In the genomic region with DNA sequence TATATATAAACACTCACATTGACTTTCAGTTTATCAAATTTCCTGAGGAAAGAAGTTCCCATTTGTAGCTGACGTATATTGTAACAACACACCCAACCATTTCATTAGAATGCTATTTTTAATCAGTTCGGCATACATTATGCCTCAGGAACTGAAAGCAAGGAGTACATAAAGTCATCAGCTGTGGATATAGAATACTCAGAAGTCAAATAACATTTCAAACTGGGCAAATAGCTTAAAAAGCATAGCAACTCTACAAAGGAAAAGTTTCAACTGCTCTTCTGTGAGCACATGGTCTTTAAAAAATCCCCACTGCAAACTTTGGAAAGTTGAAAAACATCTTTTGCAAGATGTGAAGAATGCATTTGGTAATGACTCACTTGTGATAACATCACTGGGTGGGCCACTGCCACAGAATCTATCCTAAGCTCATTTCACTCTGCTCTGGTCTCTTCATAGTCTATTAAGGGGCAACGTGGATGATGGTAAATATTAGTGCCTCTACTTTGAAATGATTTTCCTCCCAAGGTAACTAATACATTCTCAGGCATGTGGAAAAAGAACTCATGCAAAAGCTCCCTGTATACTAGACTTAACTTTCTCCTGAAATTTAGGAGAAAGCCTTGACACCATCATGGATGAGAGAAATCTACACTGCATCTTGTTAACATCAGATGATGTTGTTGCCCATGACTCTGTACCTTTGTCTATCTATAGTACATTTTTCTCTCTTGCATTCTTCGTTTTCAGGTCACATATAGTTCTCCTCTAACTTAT, we compare ENCODE assay signal across 8 cellular contexts. TPM values are rescaled to one million over a fixed set of nuclear protein-coding genes. Genes with fewer than 3 reads are reported as not detected.
DNase-seq lines count a peak whose midpoint lies in the region; ATAC-seq and TF ChIP-seq lines count a peak whose summit lies in the region.

No MANE protein-coding gene starts in this region.

- intact Hi-C loops in CD4-positive, alpha-beta T cell (cut with DNase I, micrococcal nuclease): loop anchor here in 1 of 2 experiments (2.0 kb wide), 2 partner anchors 13 to 15 kb away; no protein-coding TSS in a partner anchor
- intact Hi-C loops in naive thymus-derived CD4-positive, alpha-beta T cell (cut with micrococcal nuclease): loop anchor here (1.0 to 2.0 kb wide), 7 partner anchors 9 to 29 kb away; no protein-coding TSS in a partner anchor

- CTCF ChIA-PET in CD4-positive, alpha-beta T cell (lab: Charles Lee): interaction anchor here (0.7 to 3.1 kb wide), 14 partner anchors 9 to 219 kb away, joined by 3 to 11 read pairs (median 3); a partner anchor contains a TSS
- CTCF ChIA-PET in naive thymus-derived CD4-positive, alpha-beta T cell (lab: Charles Lee): interaction anchor here (0.5 to 2.8 kb wide), 6 partner anchors 13 to 218 kb away, joined by 3 to 9 read pairs (median 3); no protein-coding TSS in a partner anchor

- H3K36me3 ChIP-seq in naive thymus-derived CD4-positive, alpha-beta T cell (ENCODE audit: control insufficient read depth in 2 of 3, insufficient read depth in 3 of 3, low read length in 3 of 3): peaks cover 0 to 2% (median 0%) of the 10 kb centered on the region in 3 experiments

- H3K4me1 Mint-ChIP-seq in CD4-positive, alpha-beta T cell (ENCODE audit: low read depth): peaks cover 77% of the 10 kb centered on the region
- H3K4me1 Mint-ChIP-seq in brain: peaks cover 54% of the 10 kb centered on the region
- H3K4me1 Mint-ChIP-seq in naive thymus-derived CD4-positive, alpha-beta T cell: peaks cover 51 to 91% (median 86%) of the 10 kb centered on the region in 7 donors

- DNase-seq in CD4-positive, alpha-beta T cell: no peak
- peak in 1 of 9 donors; percentile 61 for DNase-seq in naive thymus-derived CD4-positive, alpha-beta T cell
- no peak for DNase-seq in stimulated activated CD4-positive, alpha-beta T cell treated with anti-CD3 and anti-CD28 coated beads, Interleukin-12 subunit alpha, Interleukin-12 subunit beta, amount 100 ng/mL, for 4 hours
- no peak for DNase-seq in SW 1271 (lab: John Stamatoyannopoulos, UW)
- no peak for DNase-seq in hippocampal formation (lab: John Stamatoyannopoulos, UW)

- H3K4me3 ChIP-seq in naive thymus-derived CD4-positive, alpha-beta T cell (ENCODE audit: low read length): no peak overlapping the region

- H3K4me3 Mint-ChIP-seq in CD4-positive, alpha-beta T cell: peak overlapping the region; percentile 1
- H3K4me3 Mint-ChIP-seq in brain: no peak overlapping the region
- H3K4me3 Mint-ChIP-seq in naive thymus-derived CD4-positive, alpha-beta T cell: peak overlapping the region in 9 of 10 donors; percentile 2 to 64 (median 43)

- ATAC-seq in CD4-positive, alpha-beta T cell (ENCODE audit: poor library complexity): peak; percentile 70
- peak; percentile 45 for ATAC-seq in HG03378 (IDR thresholded peaks at IDR 0.05; ENCODE audit: unreplicated experiment)
- ATAC-seq in naive thymus-derived CD4-positive, alpha-beta T cell: peak; percentile 75
- no peak for ATAC-seq in esophagus mucosa

- H3K27me3 ChIP-seq in CD4-positive, alpha-beta T cell (ENCODE audit: control insufficient read depth, insufficient read depth, low read length): no peaks in the 10 kb centered on the region
- no peaks in the 10 kb centered on the region for H3K27me3 ChIP-seq in naive thymus-derived CD4-positive, alpha-beta T cell (ENCODE audit: control insufficient read depth in 2 of 2, insufficient read depth in 2 of 2, low read length in 2 of 2)

- peak overlapping the region; percentile 58 for H3K27ac Mint-ChIP-seq in CD4-positive, alpha-beta T cell
- peak overlapping the region in 3 of 5 experiments; percentile 16 to 90 (median 16) for H3K27ac Mint-ChIP-seq in brain
- peak overlapping the region; percentile 5 to 92 (median 78) for H3K27ac Mint-ChIP-seq in naive thymus-derived CD4-positive, alpha-beta T cell

- H3K9me3 ChIP-seq in CD4-positive, alpha-beta T cell (ENCODE audit: control insufficient read depth, low read length): no peaks in the 10 kb centered on the region
- H3K9me3 ChIP-seq in naive thymus-derived CD4-positive, alpha-beta T cell (ENCODE audit: control insufficient read depth in 2 of 3, low read length in 3 of 3): no peaks in the 10 kb centered on the region

- no peak for TF ChIP-seq CTCF in CD4-positive, alpha-beta T cell (IDR thresholded peaks at IDR 0.05)
- TF ChIP-seq CTCF in brain (conservative IDR thresholded peaks at IDR 0.05): no peak

- no peaks in the 10 kb centered on the region for H3K27me3 Mint-ChIP-seq in CD4-positive, alpha-beta T cell
- no peaks in the 10 kb centered on the region for H3K27me3 Mint-ChIP-seq in brain
- H3K27me3 Mint-ChIP-seq in naive thymus-derived CD4-positive, alpha-beta T cell: no peaks in the 10 kb centered on the region

- H3K36me3 Mint-ChIP-seq in CD4-positive, alpha-beta T cell (ENCODE audit: low read depth): peaks cover 61% of the 10 kb centered on the region
- peaks cover 48% of the 10 kb centered on the region for H3K36me3 Mint-ChIP-seq in brain
- peaks cover 2 to 34% (median 10%) of the 10 kb centered on the region in 5 donors for H3K36me3 Mint-ChIP-seq in naive thymus-derived CD4-positive, alpha-beta T cell

- H3K9me3 Mint-ChIP-seq in CD4-positive, alpha-beta T cell: no peaks in the 10 kb centered on the region
- H3K9me3 Mint-ChIP-seq in brain: peaks cover 0 to 6% (median 3%) of the 10 kb centered on the region in 5 experiments
- H3K9me3 Mint-ChIP-seq in naive thymus-derived CD4-positive, alpha-beta T cell: peaks cover 0 to 1% (median 0%) of the 10 kb centered on the region in 11 donors

- peak overlapping the region; percentile 34 for H3K27ac ChIP-seq in CD4-positive, alpha-beta T cell (ENCODE audit: low read depth, low read length)
- H3K27ac ChIP-seq in naive thymus-derived CD4-positive, alpha-beta T cell (ENCODE audit: low read depth, low read length): peak overlapping the region; percentile 56

- POLR2A ChIA-PET in CD4-positive, alpha-beta T cell (lab: Charles Lee): interaction anchor here (0.6 to 5.2 kb wide), 16 partner anchors 9 to 166 kb away, joined by 3 to 17 read pairs (median 4); a partner anchor contains a TSS
- POLR2A ChIA-PET in naive thymus-derived CD4-positive, alpha-beta T cell (lab: Charles Lee): interaction anchor here (0.6 to 1.9 kb wide), 8 partner anchors 17 to 82 kb away, joined by 3 to 6 read pairs (median 3); a partner anchor contains a TSS

- H3K4me1 ChIP-seq in naive thymus-derived CD4-positive, alpha-beta T cell (ENCODE audit: control insufficient read depth in 2 of 2, insufficient read depth in 2 of 2, low read length in 2 of 2): peaks cover 39 to 56% of the 10 kb centered on the region in 2 donors

RNA-seq across cellular contexts. Expression of a gene that starts 49.2 kb away (rescaled TPM):
- 100 to 1,000 TPM; 419 TPM for total RNA-seq in CD4-positive, alpha-beta T cell
- 338 TPM for polyA plus RNA-seq in brain (ENCODE audit: insufficient read depth, low read depth, low replicate concordance)
- total RNA-seq in naive thymus-derived CD4-positive, alpha-beta T cell: 100 to 1,000 TPM; 200 to 720 (median 447) TPM
- 100 to 1,000 TPM; 226 to 330 TPM for polyA plus RNA-seq in naive thymus-derived CD4-positive, alpha-beta T cell
- 5.2 TPM for total RNA-seq in esophagus mucosa

Comparison
In these comparisons a context has a peak if more than half of its experiments do, and no peak if none do; other contexts are left out.
1. H3K27ac Mint-ChIP-seq: peak in every context shown above with its lines; median percentile 78 in naive thymus-derived CD4-positive, alpha-beta T cell; 58 in CD4-positive, alpha-beta T cell; 16 in brain.
2. H3K4me3 Mint-ChIP-seq: peak in CD4-positive, alpha-beta T cell (single experiment) and naive thymus-derived CD4-positive, alpha-beta T cell (9 of 10); none in brain (0 of 5).
3. RNA of a gene that starts 49.2 kb away (total RNA-seq): 200 to 720 TPM in naive thymus-derived CD4-positive, alpha-beta T cell and 419 TPM in CD4-positive, alpha-beta T cell; 5.2 TPM in esophagus mucosa (single experiment); every median in the first group is over 10 times any median in the second.